In genomic region chr17:44330283-44330682, GRCh38 we compare ENCODE assay signal across 1 cellular context. TPM values are rescaled to one million over a fixed set of nuclear protein-coding genes. Genes with fewer than 3 reads are reported as not detected.
"Had no signal": no experiment of that assay in that cellular context is flagged by ENCODE, and none has a peak within 500 bp of the region (broad histone marks: within the 10 kb centered on the region; RNA-seq: fewer than 3 reads in every experiment).

No MANE protein-coding gene starts in this region.

RNA-seq across cellular contexts. Expression of gene RUNDC3A, which starts 21.9 kb away (rescaled TPM):
- total RNA-seq: tibial nerve had no signal
